Comparison of ENCODE assay signal across 23 cellular contexts in the genomic region with DNA sequence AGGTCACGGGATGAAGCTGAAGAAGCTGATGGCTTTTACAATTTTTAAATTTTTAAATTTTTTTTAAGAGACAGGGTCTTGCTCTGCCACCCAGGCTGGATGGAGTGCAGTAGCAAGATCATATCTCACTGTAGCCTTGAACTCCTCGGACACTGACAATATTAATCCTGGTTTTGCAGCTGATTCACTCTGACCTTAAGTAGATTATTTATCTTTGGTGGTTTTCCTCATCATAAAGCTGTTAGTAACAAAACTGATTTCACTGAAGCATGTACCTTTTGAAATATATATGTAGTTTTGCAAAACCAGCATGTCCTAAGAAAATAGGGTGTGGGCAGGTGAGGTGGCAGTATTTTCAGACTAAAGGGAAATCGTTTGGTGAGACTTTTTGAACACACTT. TPM values are rescaled to one million over a fixed set of nuclear protein-coding genes. Genes with fewer than 3 reads are reported as not detected.
DNase-seq lines count a peak whose midpoint lies in the region; ATAC-seq and TF ChIP-seq lines count a peak whose summit lies in the region.
"Had no signal": no experiment of that assay in that cellular context is flagged by ENCODE, and none has a peak within 500 bp of the region (broad histone marks: within the 10 kb centered on the region; RNA-seq: fewer than 3 reads in every experiment).

No MANE protein-coding gene starts in this region.

- H3K9ac ChIP-seq in smooth muscle cell (ENCODE audit: low read depth), result no peak overlapping the region
- H3K9ac ChIP-seq: BLaER1 treated with 17β-estradiol and CSF1 and Interleukin-3, amounts not matched to agents 10 nM and 100 nM had no signal

- H3K4me1 Mint-ChIP-seq in nephron progenitor cell, result peaks cover 35% of the 10 kb centered on the region

- no peaks in the 10 kb centered on the region for H3K9me3 Mint-ChIP-seq in nephron progenitor cell
- H3K9me3 Mint-ChIP-seq: CD4-positive, alpha-beta T cell; CD8-positive, alpha-beta memory T cell had no signal

- TF ChIP-seq POLR2A in heart left ventricle (IDR thresholded peaks at IDR 0.05), result no peak

- TF ChIP-seq CTCF in right atrium auricular region (IDR thresholded peaks at IDR 0.05) (no peak), heart left ventricle (IDR thresholded peaks at IDR 0.05) (no peak), nephron progenitor cell (IDR thresholded peaks at IDR 0.05) (no peak), smooth muscle cell (IDR thresholded peaks at IDR 0.05; ENCODE audit: borderline replicate concordance, insufficient read depth, poor library complexity, severe bottlenecking) (no peak)

- WGBS in heart left ventricle, 4 donors, result 91 to 97% (median 94%) methylated on average over 3 of the region's 3 CpGs
- 87% methylated on average over 3 of the region's 3 CpGs for WGBS in smooth muscle cell (ENCODE audit: low lambda C conversion rate)

- H3K27ac ChIP-seq in right atrium auricular region (peak overlapping the region; percentile 68 to 81), heart left ventricle (peak overlapping the region in 5 of 12 donors; percentile 24 to 75 (median 59)), smooth muscle cell (ENCODE audit: low read depth) (no peak overlapping the region)
- H3K27ac ChIP-seq: A549; BLaER1 treated with 17β-estradiol and CSF1 and Interleukin-3, amounts not matched to agents 10 nM and 100 nM had no signal

- H3K27me3 ChIP-seq in right atrium auricular region, result no peaks in the 10 kb centered on the region
- H3K27me3 ChIP-seq in heart left ventricle, result no peaks in the 10 kb centered on the region
- no peaks in the 10 kb centered on the region for H3K27me3 ChIP-seq in smooth muscle cell (ENCODE audit: low read depth)
- H3K27me3 ChIP-seq: BE2C; BLaER1 treated with 17β-estradiol and CSF1 and Interleukin-3, amounts not matched to agents 10 nM and 100 nM had no signal

- intact Hi-C loops in heart left ventricle (cut with DNase I), result loop anchor here in 1 of 10 donors (5.0 kb wide), 1 partner anchor 60 kb away; no protein-coding TSS in a partner anchor

- H4K20me1 ChIP-seq in smooth muscle cell (ENCODE audit: low read depth), result no peaks in the 10 kb centered on the region
- H4K20me1 ChIP-seq: BLaER1 treated with 17β-estradiol and CSF1 and Interleukin-3, amounts not matched to agents 10 nM and 100 nM had no signal

- no peak overlapping the region for H3K27ac Mint-ChIP-seq in nephron progenitor cell
- H3K27ac Mint-ChIP-seq: CD4-positive, alpha-beta T cell had no signal

- H2AFZ ChIP-seq in smooth muscle cell (ENCODE audit: low read depth), result no peak overlapping the region

- ATAC-seq in heart left ventricle, result no peak
- ATAC-seq: A549, GM12878 had no signal

- H3K9me3 ChIP-seq in right atrium auricular region, result no peaks in the 10 kb centered on the region
- peaks cover 0 to 4% (median 0%) of the 10 kb centered on the region in 12 donors for H3K9me3 ChIP-seq in heart left ventricle
- no peaks in the 10 kb centered on the region for H3K9me3 ChIP-seq in smooth muscle cell (replicated peaks; ENCODE audit: low read depth)
- H3K9me3 ChIP-seq: BE2C, HAP-1 had no signal

- H3K4me1 ChIP-seq in right atrium auricular region (peaks cover 0 to 9% of the 10 kb centered on the region in 2 donors), heart left ventricle (peaks cover 0 to 14% (median 0%) of the 10 kb centered on the region in 12 donors), smooth muscle cell (ENCODE audit: low read depth) (no peaks in the 10 kb centered on the region)
- H3K4me1 ChIP-seq: A549, BE2C, HAP-1 had no signal

- no peak overlapping the region for H3K4me2 ChIP-seq in smooth muscle cell
- H3K4me2 ChIP-seq: A549; BLaER1 treated with 17β-estradiol and CSF1 and Interleukin-3, amounts not matched to agents 10 nM and 100 nM had no signal

- H3K79me2 ChIP-seq in smooth muscle cell (ENCODE audit: low read depth), result no peaks in the 10 kb centered on the region

- H3K4me3 Mint-ChIP-seq in nephron progenitor cell, result no peak overlapping the region
- H3K4me3 Mint-ChIP-seq: CD14-positive monocyte; CD4-positive, alpha-beta T cell had no signal

- DNase-seq in right atrium auricular region (ENCODE audit: low spot score) (no peak), heart left ventricle (no peak), amniotic epithelial cell (ENCODE audit: low read depth) (peak; percentile 59), iris pigment epithelial cell (ENCODE audit: low read depth) (peak; percentile 45), NK-92 (lab: John Stamatoyannopoulos, UW; ENCODE audit: unreplicated experiment) (no peak), nephron progenitor cell (no peak), smooth muscle cell (lab: John Stamatoyannopoulos, UW; ENCODE audit: unreplicated experiment) (no peak)
- DNase-seq: 8988T; ACHN; AML-193; BE2C; CD4-positive, alpha-beta T cell; CD8-positive, alpha-beta memory T cell; DMS 273 treated with DMSO at 0.1 percent for 48 hours; DMS79; EL; GDM1; GOT3 had no signal

- H3K4me3 ChIP-seq in right atrium auricular region (no peak overlapping the region), heart left ventricle (no peak overlapping the region), smooth muscle cell (no peak overlapping the region)
- H3K4me3 ChIP-seq: A549; BLaER1 treated with 17β-estradiol and CSF1 and Interleukin-3, amounts not matched to agents 10 nM and 100 nM; GM12878; HAP-1 had no signal

- H3K27me3 Mint-ChIP-seq in nephron progenitor cell (ENCODE audit: low read depth, poor library complexity), result peaks cover 3% of the 10 kb centered on the region
- H3K27me3 Mint-ChIP-seq: CD4-positive, alpha-beta T cell; CD8-positive, alpha-beta memory T cell had no signal

- H3F3A ChIP-seq in smooth muscle cell (ENCODE audit: low read depth), result peaks cover 9% of the 10 kb centered on the region

- H3K36me3 Mint-ChIP-seq in nephron progenitor cell (ENCODE audit: low read depth), result peaks cover 52% of the 10 kb centered on the region

- H3K36me3 ChIP-seq in right atrium auricular region (peaks cover 24% of the 10 kb centered on the region), heart left ventricle (peaks cover 0 to 67% (median 39%) of the 10 kb centered on the region in 9 donors), smooth muscle cell (ENCODE audit: low read depth) (peaks cover 18% of the 10 kb centered on the region)

RNA-seq across cellular contexts. Expression of a gene that starts 56.0 kb away (rescaled TPM):
- total RNA-seq in right atrium auricular region (10 to 100 TPM; 13.8 to 18.1 TPM), heart left ventricle (10 to 100 TPM; 15.1 to 25.7 (median 21.0) TPM), smooth muscle cell (10.3 and 11.0 TPM in 2 replicates)
- polyA plus RNA-seq in heart left ventricle (10 to 100 TPM; 16.2 to 40.9 TPM), smooth muscle cell (29.2 and 50.0 TPM in 2 replicates)

Comparison
In these comparisons a context has a peak if more than half of its experiments do, and no peak if none do; other contexts are left out.
1. DNase-seq: peak in amniotic epithelial cell (single experiment) and iris pigment epithelial cell (single experiment); none in right atrium auricular region (single experiment), heart left ventricle (0 of 5), NK-92 (single experiment), nephron progenitor cell (single experiment) and smooth muscle cell (single experiment).